1 cellular context compared by ENCODE assay signal in genomic region chr10:47451275-47451997, GRCh38.
TF ChIP-seq lines count a peak whose summit lies in the region.

No MANE protein-coding gene starts in this region.

TF ChIP-seq in GM23338, 12 proteins besides CTCF, POLR2A, EP300 and RAD21 (continued from another document):
- TF ChIP-seq REST (IDR thresholded peaks at IDR 0.05; ENCODE audit: unreplicated experiment) (no peak), EZH2phosphoT487 (IDR thresholded peaks at IDR 0.05; ENCODE audit: unreplicated experiment) (no peak), ZNF462 (CRISPR knock-in tag; IDR thresholded peaks at IDR 0.05) (no peak), POLR2AphosphoS5 (IDR thresholded peaks at IDR 0.05; ENCODE audit: low read depth) (no peak), ZNF114 (CRISPR knock-in tag; IDR thresholded peaks at IDR 0.05) (no peak), EZH2 (IDR thresholded peaks at IDR 0.05; ENCODE audit: low read depth, unreplicated experiment) (no peak), ZNF331 (CRISPR knock-in tag; IDR thresholded peaks at IDR 0.05; ENCODE audit: low read depth) (no peak), ETS1 (IDR thresholded peaks at IDR 0.05) (no peak), STAT1 (IDR thresholded peaks at IDR 0.05; ENCODE audit: unreplicated experiment) (no peak)
